ENCODE assay signal across 1 cellular context in the genomic region with DNA sequence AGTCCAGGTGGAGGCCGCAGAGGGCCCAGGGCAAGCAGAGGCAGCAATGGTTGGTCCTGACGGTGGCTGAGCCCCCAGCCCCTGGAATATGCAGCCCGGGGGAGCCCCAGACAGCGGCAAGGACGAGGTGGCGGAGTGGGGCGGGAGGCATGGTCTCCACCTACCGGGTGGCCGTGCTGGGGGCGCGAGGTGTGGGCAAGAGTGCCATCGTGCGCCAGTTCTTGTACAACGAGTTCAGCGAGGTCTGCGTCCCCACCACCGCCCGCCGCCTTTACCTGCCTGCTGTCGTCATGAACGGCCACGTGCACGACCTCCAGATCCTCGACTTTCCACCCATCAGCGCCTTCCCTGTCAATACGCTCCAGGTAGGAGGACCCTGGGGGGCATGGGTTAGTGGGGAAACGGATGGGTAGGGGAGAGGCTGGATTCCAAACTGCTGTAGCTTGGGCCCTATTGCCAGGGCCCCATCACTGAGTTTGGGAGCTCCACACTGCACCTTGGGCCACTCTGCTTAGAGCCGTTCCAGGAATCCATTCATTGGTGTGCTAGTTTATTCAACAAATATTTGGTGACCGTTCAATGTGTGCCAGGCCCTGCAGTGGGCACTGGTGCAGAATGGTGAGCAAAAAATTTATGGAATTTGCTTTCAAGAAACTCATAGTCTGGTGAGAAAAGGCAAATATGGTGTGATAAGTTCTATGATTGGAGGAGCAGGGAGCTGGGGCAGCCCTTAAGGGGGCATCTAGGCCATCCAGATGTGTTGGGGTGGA.
TF ChIP-seq lines count a peak whose summit lies in the region.

No MANE protein-coding gene starts in this region.

TF ChIP-seq in HepG2, 621 proteins besides CTCF, POLR2A, EP300 and RAD21:
- TF ChIP-seq CHD4 (IDR thresholded peaks at IDR 0.05; ENCODE audit: borderline replicate concordance, low read length) (no peak), FOXJ3 (CRISPR knock-in tag; IDR thresholded peaks at IDR 0.05; ENCODE audit: borderline replicate concordance) (no peak), AGO2 (optimal IDR thresholded peaks at IDR 0.05; ENCODE audit: low read depth, low read length) (peak; percentile 53)
